ENCODE assay signal across 8 cellular contexts in the genomic region with DNA sequence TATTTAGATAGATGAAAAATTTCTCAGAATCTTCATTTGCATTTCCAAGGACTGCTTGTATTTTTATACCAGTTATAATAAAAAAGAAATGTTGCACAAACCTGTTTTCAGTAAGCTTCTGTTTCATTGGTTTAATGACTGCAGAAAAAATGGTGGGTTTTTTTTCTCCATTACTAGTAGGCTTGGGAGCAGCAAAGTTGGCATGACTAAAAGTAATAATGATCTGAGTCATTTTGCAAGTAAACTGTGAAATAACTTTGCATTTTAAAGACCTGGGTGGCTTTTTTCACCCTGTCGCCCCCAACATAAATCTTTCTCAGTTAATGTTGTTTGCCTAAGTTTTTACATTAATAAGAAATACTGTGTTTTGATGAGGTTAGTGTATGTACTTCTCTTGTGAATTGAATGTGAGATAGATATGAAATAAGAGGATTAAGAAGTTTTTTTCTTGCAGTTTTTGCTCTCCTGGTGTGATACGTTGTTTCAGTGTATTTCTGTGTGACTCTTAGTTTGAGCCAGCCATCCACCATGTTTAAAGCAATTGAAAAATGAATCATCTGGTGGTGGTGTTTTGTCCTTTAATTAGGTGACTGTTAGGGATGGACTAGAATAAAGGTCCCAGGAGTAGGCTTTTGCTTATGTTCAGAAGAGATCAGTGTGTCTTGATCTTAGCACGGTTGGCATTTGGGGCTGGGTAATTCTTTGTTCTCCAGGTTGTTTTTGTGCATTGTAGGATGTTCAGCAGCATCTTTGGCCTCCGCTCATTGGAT. TPM values are rescaled to one million over a fixed set of nuclear protein-coding genes. Genes with fewer than 3 reads are reported as not detected.
DNase-seq lines count a peak whose midpoint lies in the region; ATAC-seq and TF ChIP-seq lines count a peak whose summit lies in the region.

No MANE protein-coding gene starts in this region.

- POLR2A ChIA-PET in SK-N-SH (lab: Yijun Ruan, JAX): no interaction called here

- peak overlapping the region; percentile 81 to 86 for H3K4me3 Mint-ChIP-seq in stimulated activated naive B cell treated with anti-CD40 and anti-IgM and Interleukin-4, amounts not matched to agents 10 μg/mL and 1 μg/mL and 100 μg/mL, for 72 hours

- no peaks in the 10 kb centered on the region for H3K9me3 ChIP-seq in HAP-1
- H3K9me3 ChIP-seq in SK-N-SH: no peaks in the 10 kb centered on the region
- no peaks in the 10 kb centered on the region for H3K9me3 ChIP-seq in right cardiac atrium (ENCODE audit: control insufficient read depth, low read length)

- H3K27ac Mint-ChIP-seq in stimulated activated naive B cell treated with anti-CD40 and anti-IgM and Interleukin-4, amounts not matched to agents 10 μg/mL and 1 μg/mL and 100 μg/mL, for 72 hours: no peak overlapping the region

- H3K9ac ChIP-seq in SK-N-SH: peak overlapping the region; percentile 86

- CTCF ChIA-PET in SK-N-SH (lab: Yijun Ruan, JAX): interaction anchor here (1.1 to 8.8 kb wide), 11 partner anchors 8 to 545 kb away, joined by 3 to 164 read pairs (median 18); no protein-coding TSS in a partner anchor

- H3K9me2 ChIP-seq in SK-N-SH: no peaks in the 10 kb centered on the region

- peaks cover 48% of the 10 kb centered on the region for H4K20me1 ChIP-seq in SK-N-SH (ENCODE audit: insufficient read depth)

- in situ Hi-C loops in HAP-1 (cut with MboI; ENCODE audit: low sequenced_read_pairs): loop anchor here (25.0 kb wide), 1 partner anchor 276 kb away; no protein-coding TSS in a partner anchor

- H3K27me3 Mint-ChIP-seq in stimulated activated naive B cell treated with anti-CD40 and anti-IgM and Interleukin-4, amounts not matched to agents 10 μg/mL and 1 μg/mL and 100 μg/mL, for 72 hours: peaks cover 32 to 33% of the 10 kb centered on the region in 2 donors

- no peaks in the 10 kb centered on the region; the same call in 1 of the 2 replicates for H3K36me3 ChIP-seq in HAP-1 (replicated peaks)
- H3K36me3 ChIP-seq in SK-N-SH (replicated peaks in 1 of 2; ENCODE audit: control insufficient read depth in 1 of 2, insufficient read depth in 2 of 2, low read length in 1 of 2): no peaks in the 10 kb centered on the region

- peak overlapping the region; percentile 79 for H3K4me2 ChIP-seq in SK-N-SH

- H3K4me3 ChIP-seq in HAP-1 (peak overlapping the region; percentile 95), SK-N-SH (ENCODE audit: low read depth in 2 of 2, low read length in 1 of 2) (peak overlapping the region; percentile 95 to 99), right cardiac atrium (ENCODE audit: low read length) (peak overlapping the region; percentile 89)

- no peak for ATAC-seq in right cardiac atrium
- ATAC-seq in stimulated activated naive B cell treated with anti-CD40 and anti-IgM and Interleukin-4, amounts not matched to agents 10 μg/mL and 1 μg/mL and 100 μg/mL, for 72 hours (replicated peaks): peak; percentile 51 to 54

- H3K27me3 ChIP-seq in HAP-1 (ENCODE audit: low read depth): no peaks in the 10 kb centered on the region
- no peaks in the 10 kb centered on the region for H3K27me3 ChIP-seq in SK-N-SH (ENCODE audit: insufficient read depth)
- no peaks in the 10 kb centered on the region for H3K27me3 ChIP-seq in right cardiac atrium (ENCODE audit: control insufficient read depth, insufficient read depth)

- H3F3A ChIP-seq in SK-N-SH (replicated peaks; ENCODE audit: insufficient read depth): peaks cover 22% of the 10 kb centered on the region

- TF ChIP-seq RAD21 in SK-N-SH (IDR thresholded peaks at IDR 0.05; ENCODE audit: low read length): no peak

- H3K36me3 Mint-ChIP-seq in stimulated activated naive B cell treated with anti-CD40 and anti-IgM and Interleukin-4, amounts not matched to agents 10 μg/mL and 1 μg/mL and 100 μg/mL, for 72 hours: peaks cover 0 to 2% of the 10 kb centered on the region in 2 donors

- peaks cover 16 to 40% of the 10 kb centered on the region in 2 donors for H3K4me1 Mint-ChIP-seq in stimulated activated naive B cell treated with anti-CD40 and anti-IgM and Interleukin-4, amounts not matched to agents 10 μg/mL and 1 μg/mL and 100 μg/mL, for 72 hours

- H3K9me3 Mint-ChIP-seq in stimulated activated naive B cell treated with anti-CD40 and anti-IgM and Interleukin-4, amounts not matched to agents 10 μg/mL and 1 μg/mL and 100 μg/mL, for 72 hours: peaks cover 0 to 2% of the 10 kb centered on the region in 2 donors

- peak; percentile 70 for DNase-seq in DMS114 treated with DMSO at 0.1 percent for 48 hours (lab: John Stamatoyannopoulos, UW; ENCODE audit: unreplicated experiment)
- peak in 1 of 2 experiments; percentile 59 for DNase-seq in HAP-1 (ENCODE audit: low spot score in 2 of 2)
- no peak for DNase-seq in SK-N-SH
- no peak for DNase-seq in right cardiac atrium
- DNase-seq in stimulated activated naive B cell treated with anti-CD40 and anti-IgM and Interleukin-4, amounts not matched to agents 10 μg/mL and 1 μg/mL and 100 μg/mL, for 72 hours: no peak
- no peak for DNase-seq in NCI-H1092 treated with DMSO at 0.1 percent for 48 hours (lab: John Stamatoyannopoulos, UW)
- no peak for DNase-seq in KG1 (lab: John Stamatoyannopoulos, UW)
- no peak for DNase-seq in NCI-H2196 treated with DMSO at 0.1 percent for 48 hours (lab: John Stamatoyannopoulos, UW; ENCODE audit: unreplicated experiment)

- 34% methylated on average over 4 of the region's 4 CpGs for WGBS in SK-N-SH (ENCODE audit: low lambda C conversion rate)
- 65% methylated on average over 4 of the region's 4 CpGs for WGBS in right cardiac atrium

- intact Hi-C loops in right cardiac atrium (cut with DNase I): loop anchor here in 2 of 4 donors (10.0 kb wide), 1 partner anchor 148 kb away; no protein-coding TSS in a partner anchor

- no peak for TF ChIP-seq EP300 in SK-N-SH (IDR thresholded peaks at IDR 0.05; ENCODE audit: borderline replicate concordance in 1 of 2, low read depth in 1 of 2, low read length in 1 of 2)

- H3K27ac ChIP-seq in SK-N-SH (ENCODE audit: low read depth in 2 of 2, low read length in 1 of 2): peak overlapping the region; percentile 80 to 96
- no peak overlapping the region for H3K27ac ChIP-seq in right cardiac atrium (ENCODE audit: low read length)

- H2AFZ ChIP-seq in SK-N-SH (ENCODE audit: low read depth): peak overlapping the region; percentile 1; the same call in 1 of the 2 replicates

- peaks cover 60% of the 10 kb centered on the region for H3K79me2 ChIP-seq in SK-N-SH (ENCODE audit: insufficient read depth)

- TF ChIP-seq CTCF in SK-N-SH (IDR thresholded peaks at IDR 0.05): no peak

- H3K4me1 ChIP-seq in HAP-1 (peaks cover 26% of the 10 kb centered on the region), SK-N-SH (ENCODE audit: control insufficient read depth in 1 of 2, insufficient read depth in 2 of 2, low read depth in 1 of 2, low read length in 1 of 2) (peaks cover 25 to 26% of the 10 kb centered on the region in 2 experiments), right cardiac atrium (ENCODE audit: control insufficient read depth, insufficient read depth, low read length) (no peaks in the 10 kb centered on the region)

TF ChIP-seq in SK-N-SH, 30 proteins besides CTCF, POLR2A, EP300 and RAD21 (continues in another document):
- TF ChIP-seq TEAD4 (IDR thresholded peaks at IDR 0.05; ENCODE audit: borderline replicate concordance, insufficient read depth): no peak
- TF ChIP-seq, protein P1, sequence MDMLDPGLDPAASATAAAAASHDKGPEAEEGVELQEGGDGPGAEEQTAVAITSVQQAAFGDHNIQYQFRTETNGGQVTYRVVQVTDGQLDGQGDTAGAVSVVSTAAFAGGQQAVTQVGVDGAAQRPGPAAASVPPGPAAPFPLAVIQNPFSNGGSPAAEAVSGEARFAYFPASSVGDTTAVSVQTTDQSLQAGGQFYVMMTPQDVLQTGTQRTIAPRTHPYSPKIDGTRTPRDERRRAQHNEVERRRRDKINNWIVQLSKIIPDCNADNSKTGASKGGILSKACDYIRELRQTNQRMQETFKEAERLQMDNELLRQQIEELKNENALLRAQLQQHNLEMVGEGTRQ (IDR thresholded peaks at IDR 0.05; ENCODE audit: borderline replicate concordance, low read depth, low read length): no peak
- TF ChIP-seq, protein P2, sequence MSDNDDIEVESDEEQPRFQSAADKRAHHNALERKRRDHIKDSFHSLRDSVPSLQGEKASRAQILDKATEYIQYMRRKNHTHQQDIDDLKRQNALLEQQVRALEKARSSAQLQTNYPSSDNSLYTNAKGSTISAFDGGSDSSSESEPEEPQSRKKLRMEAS (IDR thresholded peaks at IDR 0.05; ENCODE audit: low read depth): no peak
- TF ChIP-seq, protein P3, sequence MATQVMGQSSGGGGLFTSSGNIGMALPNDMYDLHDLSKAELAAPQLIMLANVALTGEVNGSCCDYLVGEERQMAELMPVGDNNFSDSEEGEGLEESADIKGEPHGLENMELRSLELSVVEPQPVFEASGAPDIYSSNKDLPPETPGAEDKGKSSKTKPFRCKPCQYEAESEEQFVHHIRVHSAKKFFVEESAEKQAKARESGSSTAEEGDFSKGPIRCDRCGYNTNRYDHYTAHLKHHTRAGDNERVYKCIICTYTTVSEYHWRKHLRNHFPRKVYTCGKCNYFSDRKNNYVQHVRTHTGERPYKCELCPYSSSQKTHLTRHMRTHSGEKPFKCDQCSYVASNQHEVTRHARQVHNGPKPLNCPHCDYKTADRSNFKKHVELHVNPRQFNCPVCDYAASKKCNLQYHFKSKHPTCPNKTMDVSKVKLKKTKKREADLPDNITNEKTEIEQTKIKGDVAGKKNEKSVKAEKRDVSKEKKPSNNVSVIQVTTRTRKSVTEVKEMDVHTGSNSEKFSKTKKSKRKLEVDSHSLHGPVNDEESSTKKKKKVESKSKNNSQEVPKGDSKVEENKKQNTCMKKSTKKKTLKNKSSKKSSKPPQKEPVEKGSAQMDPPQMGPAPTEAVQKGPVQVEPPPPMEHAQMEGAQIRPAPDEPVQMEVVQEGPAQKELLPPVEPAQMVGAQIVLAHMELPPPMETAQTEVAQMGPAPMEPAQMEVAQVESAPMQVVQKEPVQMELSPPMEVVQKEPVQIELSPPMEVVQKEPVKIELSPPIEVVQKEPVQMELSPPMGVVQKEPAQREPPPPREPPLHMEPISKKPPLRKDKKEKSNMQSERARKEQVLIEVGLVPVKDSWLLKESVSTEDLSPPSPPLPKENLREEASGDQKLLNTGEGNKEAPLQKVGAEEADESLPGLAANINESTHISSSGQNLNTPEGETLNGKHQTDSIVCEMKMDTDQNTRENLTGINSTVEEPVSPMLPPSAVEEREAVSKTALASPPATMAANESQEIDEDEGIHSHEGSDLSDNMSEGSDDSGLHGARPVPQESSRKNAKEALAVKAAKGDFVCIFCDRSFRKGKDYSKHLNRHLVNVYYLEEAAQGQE (IDR thresholded peaks at IDR 0.05; ENCODE audit: low read depth, low read length): no peak
- TF ChIP-seq YY1 (IDR thresholded peaks at IDR 0.05; ENCODE audit: low read depth): no peak; the same call in 1 of the 2 replicates
- no peak; the same call in 1 of the 2 replicates for TF ChIP-seq GATA2 (CRISPR knock-in tag; IDR thresholded peaks at IDR 0.05)
- no peak for TF ChIP-seq POLR2AphosphoS5 (IDR thresholded peaks at IDR 0.05; ENCODE audit: low read depth, low read length)

RNA-seq across cellular contexts. Expression of a gene that starts 1.8 kb away (rescaled TPM):
- polyA plus RNA-seq in SK-N-SH (2012; rRNA removed) (67.4 and 69.1 TPM in 2 replicates), right cardiac atrium (7.5 TPM)
- 81.2 and 125 TPM in 2 replicates for polyA plus RNA-seq in SK-N-SH (2012; cell fraction: cytosol; rRNA removed)
- 24.5 and 39.9 TPM in 2 replicates for polyA plus RNA-seq in SK-N-SH (2012; cell fraction: nucleus; rRNA removed)
- 10 to 100 TPM in 2 of 4 donors, 1 to 10 TPM in 2; 7.9 to 10.2 (median 9.5) TPM for total RNA-seq in right cardiac atrium

Comparison
In these comparisons a context has a peak if more than half of its experiments do, and no peak if none do; other contexts are left out.
1. ATAC-seq: peak in stimulated activated naive B cell treated with anti-CD40 and anti-IgM and Interleukin-4, amounts not matched to agents 10 μg/mL and 1 μg/mL and 100 μg/mL, for 72 hours (2 of 2); none in right cardiac atrium (0 of 2).
2. Peak in every context shown above with its lines, with median percentiles within 50 percentile points of each other: H3K4me3 ChIP-seq.